In genomic region chr13:98033277-98034247, GRCh38 we compare ENCODE assay signal across 8 cellular contexts.
DNase-seq lines count a peak whose midpoint lies in the region; ATAC-seq and TF ChIP-seq lines count a peak whose summit lies in the region.

No MANE protein-coding gene starts in this region.

- H3K9me3 ChIP-seq in MG63 (no peaks in the 10 kb centered on the region), spleen (no peaks in the 10 kb centered on the region)

- TF ChIP-seq POLR2A in spleen (IDR thresholded peaks at IDR 0.05) = no peak

- in situ Hi-C loops in brain microvascular endothelial cell (cut with HindIII; ENCODE audit: low pct_ligation_motif_present, low sequenced_read_pairs) = loop anchor here (25.0 kb wide), 1 partner anchor 629 kb away; no protein-coding TSS in a partner anchor

- whole genome bisulfite sequencing in spleen, 5 donors = 71 to 76% (median 74%) methylated on average over 19 of the region's 19 CpGs

- H3K27ac ChIP-seq in brain microvascular endothelial cell (no peak overlapping the region), spleen (no peak overlapping the region)

- TF ChIP-seq CTCF in brain microvascular endothelial cell (IDR thresholded peaks at IDR 0.05; ENCODE audit: low read depth, low read length, missing control alignments) (peak; percentile 72), spleen (IDR thresholded peaks at IDR 0.05 in 8 of 11, conservative IDR thresholded peaks at IDR 0.05 in 3 of 11) (peak in 3 of 11 experiments; percentile 29 to 32 (median 31))

- intact Hi-C loops in spleen (cut with DNase I; ENCODE audit: low total_unique reads) = no loop called here

- H3K27me3 ChIP-seq in MG63 (no peaks in the 10 kb centered on the region), brain microvascular endothelial cell (replicated peaks) (no peaks in the 10 kb centered on the region), spleen (replicated peaks in 1 of 7) (peaks cover 0 to 8% (median 0%) of the 10 kb centered on the region in 7 donors)

- no peak for ATAC-seq in GM18519 (IDR thresholded peaks at IDR 0.05; ENCODE audit: low FRiP score, unreplicated experiment)
- ATAC-seq in GM21825 (IDR thresholded peaks at IDR 0.05; ENCODE audit: unreplicated experiment) = no peak

- no peaks in the 10 kb centered on the region for H3K4me1 ChIP-seq in spleen

- H3K4me3 ChIP-seq in MG63 = no peak overlapping the region
- H3K4me3 ChIP-seq in brain microvascular endothelial cell (ENCODE audit: low read depth, low read length) = no peak overlapping the region
- H3K4me3 ChIP-seq in spleen = no peak overlapping the region

- H3K36me3 ChIP-seq in MG63 (no peaks in the 10 kb centered on the region), brain microvascular endothelial cell (replicated peaks) (no peaks in the 10 kb centered on the region), spleen (no peaks in the 10 kb centered on the region)

- DNase-seq in DMS 273 (lab: John Stamatoyannopoulos, UW; ENCODE audit: unreplicated experiment) (peak; percentile 58), MG63 (peak; percentile 18), brain microvascular endothelial cell (peak; percentile 71), midbrain (lab: John Stamatoyannopoulos, UW) (peak; percentile 19), spleen (no peak), KG1 (lab: John Stamatoyannopoulos, UW) (no peak)

Comparison
In these comparisons a context has a peak if more than half of its experiments do, and no peak if none do; other contexts are left out.
1. DNase-seq: peak in DMS 273 (single experiment), MG63 (single experiment), brain microvascular endothelial cell (single experiment) and midbrain (single experiment); none in spleen (single experiment) and KG1 (single experiment).